In genomic region chr2:157227592-157227991, GRCh38 we compare ENCODE assay signal across 9 cellular contexts. TPM values are rescaled to one million over a fixed set of nuclear protein-coding genes. Genes with fewer than 3 reads are reported as not detected.
"Had no signal": no experiment of that assay in that cellular context is flagged by ENCODE, and none has a peak within 500 bp of the region (broad histone marks: within the 10 kb centered on the region; RNA-seq: fewer than 3 reads in every experiment).

No MANE protein-coding gene starts in this region.

- H3K4me2 ChIP-seq: KMS-11 had no signal

- H3K27ac ChIP-seq: HL-60, KMS-11 had no signal

- H3K36me3 Mint-ChIP-seq: IgD-negative memory B cell had no signal

- H3K27ac Mint-ChIP-seq: IgD-negative memory B cell had no signal

- FAIRE-seq: HepG2, HTR-8/SVneo had no signal

- DNase-seq: IMR-90, KBM-7, KG1 had no signal

- ATAC-seq: HepG2 had no signal

- H3K4me1 Mint-ChIP-seq: IgD-negative memory B cell had no signal

- H3K9ac ChIP-seq: KMS-11 had no signal

- H3K27me3 Mint-ChIP-seq: IgD-negative memory B cell had no signal

- H3K4me3 Mint-ChIP-seq: IgD-negative memory B cell had no signal

RNA-seq across cellular contexts. Expression of gene GALNT5, which starts 29.9 kb away (rescaled TPM):
- total RNA-seq: HepG2, HT1080 had no signal
- polyA plus RNA-seq: HepG2, IgD-negative memory B cell had no signal
